9 cellular contexts compared by ENCODE assay signal in the genomic region with DNA sequence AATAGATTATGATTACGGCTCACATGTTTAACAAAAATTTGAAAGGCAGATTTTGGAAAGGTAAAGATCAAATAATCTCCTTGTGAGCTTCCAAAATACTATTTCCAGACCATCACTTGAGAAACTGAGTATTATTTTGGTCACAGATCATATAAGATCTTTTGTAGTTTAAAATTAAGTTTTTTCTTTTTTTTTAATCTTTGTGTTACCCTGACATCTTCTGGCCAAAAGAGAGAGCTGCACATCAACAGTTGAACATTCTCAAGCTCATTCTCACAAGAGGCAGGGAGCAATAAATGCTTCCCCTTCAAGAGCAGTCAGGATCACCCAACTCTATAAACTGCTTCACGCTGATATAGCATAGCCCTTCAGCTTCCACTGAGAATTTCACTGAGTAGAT. TPM values are rescaled to one million over a fixed set of nuclear protein-coding genes. Genes with fewer than 3 reads are reported as not detected.
A peak's percentile ranks its signal among the peaks of the same experiment; 100 is the strongest.
DNase-seq lines count a peak whose midpoint lies in the region; ATAC-seq and TF ChIP-seq lines count a peak whose summit lies in the region.
"Had no signal": no experiment of that assay in that cellular context is flagged by ENCODE, and none has a peak within 500 bp of the region (broad histone marks: within the 10 kb centered on the region; RNA-seq: fewer than 3 reads in every experiment).

No MANE protein-coding gene starts in this region.

- H3K27ac ChIP-seq in KMS-11, result no peak overlapping the region
- H3K27ac ChIP-seq in colonic mucosa, result no peak overlapping the region
- no peak overlapping the region for H3K27ac ChIP-seq in parathyroid adenoma

- intact Hi-C loops in colonic mucosa (cut with DNase I), result loop anchor here (10.0 kb wide), 1 partner anchor 312 kb away; no protein-coding TSS in a partner anchor

- H3K36me3 ChIP-seq in KMS-11 (ENCODE audit: insufficient read depth) (peaks cover 1% of the 10 kb centered on the region; the same call in 1 of the 2 replicates), colonic mucosa (no peaks in the 10 kb centered on the region), parathyroid adenoma (ENCODE audit: control insufficient read depth, insufficient read depth, low read length) (no peaks in the 10 kb centered on the region)

- peak; percentile 16 for DNase-seq in SIG-M5 treated with dmso at 0.1 percent for 504 hours (lab: John Stamatoyannopoulos, UW; ENCODE audit: unreplicated experiment)
- no peak for DNase-seq in SIG-M5 (lab: John Stamatoyannopoulos, UW)
- DNase-seq in colonic mucosa, result no peak
- DNase-seq in GOT3 (lab: John Stamatoyannopoulos, UW), result no peak
- DNase-seq in stimulated activated CD8-positive, alpha-beta memory T cell treated with anti-CD3 and anti-CD28 coated beads, Interleukin-4, amount 100 ng/mL, for 48 hours, result no peak
- DNase-seq: activated naive CD8-positive, alpha-beta T cell treated with anti-CD3 and anti-CD28 coated beads, Interleukin-2, amount 10 ng/mL, durations not matched to agents 7 days and 5 days had no signal

- TF ChIP-seq CTCF in KMS-11 (conservative IDR thresholded peaks at IDR 0.05; ENCODE audit: low read depth, low read length), result peak; percentile 74
- TF ChIP-seq CTCF in colonic mucosa (IDR thresholded peaks at IDR 0.05), result peak; percentile 35
- peak; percentile 34 for TF ChIP-seq CTCF in parathyroid adenoma (IDR thresholded peaks at IDR 0.05)

- no peak for ATAC-seq in HG02610 (IDR thresholded peaks at IDR 0.05; ENCODE audit: unreplicated experiment)

- H3K4me3 ChIP-seq in KMS-11 (IDR thresholded peaks at IDR 0.05; ENCODE audit: insufficient read depth, low read depth, low read length) (no peak overlapping the region), colonic mucosa (no peak overlapping the region), parathyroid adenoma (ENCODE audit: low read depth, low read length) (no peak overlapping the region)

- H3K4me1 ChIP-seq in KMS-11 (ENCODE audit: low read depth, poor library complexity, severe bottlenecking), result no peaks in the 10 kb centered on the region
- H3K4me1 ChIP-seq in colonic mucosa, result no peaks in the 10 kb centered on the region
- no peaks in the 10 kb centered on the region for H3K4me1 ChIP-seq in parathyroid adenoma

- H3K4me2 ChIP-seq in KMS-11 (no peak overlapping the region), parathyroid adenoma (ENCODE audit: low read length) (no peak overlapping the region)

- H2AFZ ChIP-seq in KMS-11 (ENCODE audit: low read depth), result no peak overlapping the region
- no peak overlapping the region for H2AFZ ChIP-seq in parathyroid adenoma

- H4K20me1 ChIP-seq in KMS-11 (ENCODE audit: insufficient read depth), result no peaks in the 10 kb centered on the region

- no peaks in the 10 kb centered on the region for H3K79me2 ChIP-seq in KMS-11 (ENCODE audit: insufficient read depth, low read depth)
- no peaks in the 10 kb centered on the region for H3K79me2 ChIP-seq in parathyroid adenoma

- H3K9ac ChIP-seq in KMS-11 (no peak overlapping the region), colonic mucosa (ENCODE audit: low read depth in 2 of 2, low read length in 2 of 2) (no peak overlapping the region), parathyroid adenoma (no peak overlapping the region)

- no peaks in the 10 kb centered on the region for H3K27me3 ChIP-seq in KMS-11 (ENCODE audit: insufficient read depth, low read depth)
- H3K27me3 ChIP-seq in colonic mucosa, result no peaks in the 10 kb centered on the region
- no peaks in the 10 kb centered on the region for H3K27me3 ChIP-seq in parathyroid adenoma (ENCODE audit: control insufficient read depth, insufficient read depth, low read length)

- H3K9me3 ChIP-seq in colonic mucosa (no peaks in the 10 kb centered on the region), parathyroid adenoma (ENCODE audit: control insufficient read depth, low read length) (no peaks in the 10 kb centered on the region)

RNA-seq across cellular contexts. Expression of gene TMEM192, which starts 15.9 kb away (rescaled TPM):
- 10 to 100 TPM; 12.5 to 16.0 TPM for total RNA-seq in colonic mucosa

RNA-seq across cellular contexts. Expression of gene TRIM75, which starts 43.1 kb away (rescaled TPM):
- total RNA-seq in colonic mucosa, result not detected
- total RNA-seq: activated naive CD8-positive, alpha-beta T cell treated with anti-CD3 and anti-CD28 coated beads, Interleukin-2, amount 10 ng/mL, durations not matched to agents 7 days and 5 days had no signal
